In the genomic region with DNA sequence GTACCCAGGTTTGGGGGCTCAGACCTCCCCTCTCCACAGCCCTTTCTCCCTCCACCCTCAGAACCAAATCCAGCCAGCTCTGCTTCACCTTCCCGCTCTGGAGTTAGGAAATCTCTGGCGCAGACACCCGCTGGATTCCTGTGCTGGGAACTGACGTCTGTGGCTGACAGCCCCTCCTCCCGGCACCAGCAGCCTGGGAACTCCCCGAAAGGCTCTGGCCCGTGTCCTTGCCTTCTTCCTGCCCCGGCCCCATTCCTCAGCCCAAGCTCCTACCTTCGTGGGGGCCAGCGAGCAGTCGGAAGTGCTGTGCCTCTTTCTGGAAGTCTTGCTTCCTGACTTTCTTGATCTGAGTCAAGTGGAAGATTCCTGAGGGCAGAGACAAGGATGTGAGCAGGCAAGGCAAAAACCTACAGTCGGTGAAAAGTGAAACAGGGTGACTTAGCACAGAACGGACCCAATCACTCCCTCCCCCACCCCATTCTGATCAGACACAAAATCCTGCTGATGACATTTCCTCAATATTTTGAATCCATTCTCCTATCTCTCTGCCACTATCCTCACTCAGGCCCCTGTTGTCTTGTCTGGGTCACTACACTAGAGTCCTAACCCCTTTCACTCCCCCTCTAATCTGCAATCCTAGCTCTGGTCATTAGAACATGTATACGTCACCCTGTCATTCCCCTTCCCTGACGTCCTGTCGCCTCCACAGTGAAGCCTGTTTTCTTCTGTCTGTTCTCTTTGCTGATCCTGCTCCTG, we compare ENCODE assay signal across 10 cellular contexts. TPM values are rescaled to one million over a fixed set of nuclear protein-coding genes. Genes with fewer than 3 reads are reported as not detected.
DNase-seq lines count a peak whose midpoint lies in the region; ATAC-seq, FAIRE-seq and TF ChIP-seq lines count a peak whose summit lies in the region.
"Had no signal": no experiment of that assay in that cellular context is flagged by ENCODE, and none has a peak within 500 bp of the region (broad histone marks: within the 10 kb centered on the region; RNA-seq: fewer than 3 reads in every experiment).

No MANE protein-coding gene starts in this region.

- POLR2A ChIA-PET in A549 (lab: Yijun Ruan, JAX) (interaction anchor here (1.2 kb wide), 1 partner anchor 24 kb away, joined by 8 read pairs; no protein-coding TSS in a partner anchor), activated B cell treated with CpG ODN at 0.5 μM for 24 hours (lab: Charles Lee) (no interaction called here)

- H3K36me3 Mint-ChIP-seq in activated B cell treated with CpG ODN at 0.5 μM for 24 hours (ENCODE audit: low read depth): no peaks in the 10 kb centered on the region
- H3K36me3 Mint-ChIP-seq in glutamatergic neuron (ENCODE audit: unreplicated experiment): no peaks in the 10 kb centered on the region
- H3K36me3 Mint-ChIP-seq in nephron (ENCODE audit: low read depth): no peaks in the 10 kb centered on the region
- H3K36me3 Mint-ChIP-seq in activated naive CD4-positive, alpha-beta T cell treated with anti-CD3 and anti-CD28 coated beads, Interleukin-2, amount 10 ng/mL, durations not matched to agents 7 days and 5 days: no peaks in the 10 kb centered on the region

- H3K27ac Mint-ChIP-seq in activated B cell treated with CpG ODN at 0.5 μM for 24 hours (no peak overlapping the region), glutamatergic neuron (ENCODE audit: unreplicated experiment) (peak overlapping the region; percentile 12), nephron (peak overlapping the region in 2 of 3 experiments; percentile 6 to 34)
- no peak overlapping the region for H3K27ac Mint-ChIP-seq in activated naive CD4-positive, alpha-beta T cell treated with anti-CD3 and anti-CD28 coated beads, Interleukin-2, amount 10 ng/mL, durations not matched to agents 7 days and 5 days
- H3K27ac Mint-ChIP-seq: activated naive CD8-positive, alpha-beta T cell treated with anti-CD3 and anti-CD28 coated beads, Interleukin-2, amount 50 U/mL, for 24 hours had no signal

- peaks cover 9% of the 10 kb centered on the region for H3K4me1 Mint-ChIP-seq in activated B cell treated with CpG ODN at 0.5 μM for 24 hours
- H3K4me1 Mint-ChIP-seq in glutamatergic neuron (ENCODE audit: low read depth, unreplicated experiment): peaks cover 11% of the 10 kb centered on the region
- H3K4me1 Mint-ChIP-seq in nephron: peaks cover 14% of the 10 kb centered on the region
- H3K4me1 Mint-ChIP-seq in activated naive CD4-positive, alpha-beta T cell treated with anti-CD3 and anti-CD28 coated beads, Interleukin-2, amount 10 ng/mL, durations not matched to agents 7 days and 5 days: peaks cover under 1% of the 10 kb centered on the region

- H3K4me2 ChIP-seq in A549: peak overlapping the region; percentile 60

- ATAC-seq in A549 (peak; percentile 71 to 85), activated B cell treated with CpG ODN at 0.5 μM for 24 hours (ENCODE audit: low read depth) (no peak)
- ATAC-seq: activated naive CD8-positive, alpha-beta T cell treated with anti-CD3 and anti-CD28 coated beads, Interleukin-2, amount 50 U/mL, for 24 hours had no signal

- intact Hi-C loops in activated B cell treated with CpG ODN at 0.5 μM for 24 hours (cut with micrococcal nuclease): no loop called here

- WGBS in A549 (ENCODE audit: missing lambda C conversion rate): 39% methylated on average over 16 of the region's 16 CpGs

- TF ChIP-seq CTCF in A549 (IDR thresholded peaks at IDR 0.05) (no peak), activated B cell treated with CpG ODN at 0.5 μM for 24 hours (IDR thresholded peaks at IDR 0.05) (no peak), glutamatergic neuron (IDR thresholded peaks at IDR 0.05; ENCODE audit: partially characterized antibody, unreplicated experiment) (no peak), nephron (IDR thresholded peaks at IDR 0.05; ENCODE audit: unreplicated experiment in 3 of 3) (no peak)

- TF ChIP-seq RAD21 in A549 (conservative IDR thresholded peaks at IDR 0.05 in 1 of 2, IDR thresholded peaks at IDR 0.05 in 1 of 2): no peak

- CTCF ChIA-PET in A549 (lab: Yijun Ruan, JAX): interaction anchor here (1.0 to 18.6 kb wide), 7 partner anchors 8 to 87 kb away, joined by 3 to 281 read pairs (median 7); no protein-coding TSS in a partner anchor
- CTCF ChIA-PET in activated B cell treated with CpG ODN at 0.5 μM for 24 hours (lab: Charles Lee): no interaction called here
- CTCF ChIA-PET in activated naive CD4-positive, alpha-beta T cell treated with anti-CD3 and anti-CD28 coated beads, Interleukin-2, amount 10 ng/mL, durations not matched to agents 7 days and 5 days (lab: Charles Lee): no interaction called here

- H3K4me3 Mint-ChIP-seq in activated B cell treated with CpG ODN at 0.5 μM for 24 hours: peak overlapping the region; percentile 66
- H3K4me3 Mint-ChIP-seq in glutamatergic neuron (ENCODE audit: unreplicated experiment): no peak overlapping the region
- peak overlapping the region in 1 of 3 experiments; percentile 2 for H3K4me3 Mint-ChIP-seq in nephron
- no peak overlapping the region for H3K4me3 Mint-ChIP-seq in activated naive CD4-positive, alpha-beta T cell treated with anti-CD3 and anti-CD28 coated beads, Interleukin-2, amount 10 ng/mL, durations not matched to agents 7 days and 5 days
- H3K4me3 Mint-ChIP-seq: activated naive CD8-positive, alpha-beta T cell treated with anti-CD3 and anti-CD28 coated beads, Interleukin-2, amount 50 U/mL, for 24 hours had no signal

- H3K27me3 Mint-ChIP-seq in activated B cell treated with CpG ODN at 0.5 μM for 24 hours: peaks cover 25% of the 10 kb centered on the region
- peaks cover 2% of the 10 kb centered on the region for H3K27me3 Mint-ChIP-seq in glutamatergic neuron (ENCODE audit: unreplicated experiment)
- peaks cover 20% of the 10 kb centered on the region for H3K27me3 Mint-ChIP-seq in nephron (ENCODE audit: low read depth)
- peaks cover 26% of the 10 kb centered on the region for H3K27me3 Mint-ChIP-seq in activated naive CD4-positive, alpha-beta T cell treated with anti-CD3 and anti-CD28 coated beads, Interleukin-2, amount 10 ng/mL, durations not matched to agents 7 days and 5 days

- peaks cover 51% of the 10 kb centered on the region for H3K4me1 ChIP-seq in A549

- H3K4me3 ChIP-seq in A549: no peak overlapping the region

- no peaks in the 10 kb centered on the region for H3K9me3 Mint-ChIP-seq in activated B cell treated with CpG ODN at 0.5 μM for 24 hours
- H3K9me3 Mint-ChIP-seq in glutamatergic neuron (ENCODE audit: unreplicated experiment): no peaks in the 10 kb centered on the region
- no peaks in the 10 kb centered on the region for H3K9me3 Mint-ChIP-seq in nephron
- no peaks in the 10 kb centered on the region for H3K9me3 Mint-ChIP-seq in activated naive CD4-positive, alpha-beta T cell treated with anti-CD3 and anti-CD28 coated beads, Interleukin-2, amount 10 ng/mL, durations not matched to agents 7 days and 5 days
- H3K9me3 Mint-ChIP-seq: activated naive CD8-positive, alpha-beta T cell treated with anti-CD3 and anti-CD28 coated beads, Interleukin-2, amount 50 U/mL, for 24 hours had no signal

- no peak for TF ChIP-seq POLR2A in A549 (IDR thresholded peaks at IDR 0.05; ENCODE audit: low read length)

- no peaks in the 10 kb centered on the region for H3K9me3 ChIP-seq in A549

- peak; percentile 56 to 85 for DNase-seq in A549 (ENCODE audit: low read depth in 1 of 2, low spot score in 1 of 2)
- no peak for DNase-seq in activated B cell treated with CpG ODN at 0.5 μM for 24 hours
- DNase-seq in glutamatergic neuron: no peak
- no peak for DNase-seq in Kasumi-1 (lab: John Stamatoyannopoulos, UW)
- DNase-seq in activated naive CD4-positive, alpha-beta T cell (lab: John Stamatoyannopoulos, UW): no peak
- no peak for DNase-seq in NCI-H774 (lab: John Stamatoyannopoulos, UW)
- DNase-seq in activated naive CD4-positive, alpha-beta T cell treated with anti-CD3 and anti-CD28 coated beads, Interleukin-2, amount 10 ng/mL, durations not matched to agents 7 days and 5 days: no peak
- DNase-seq: 8988T; activated naive CD8-positive, alpha-beta T cell treated with anti-CD3 and anti-CD28 coated beads, Interleukin-2, amount 50 U/mL, for 24 hours had no signal

- no peak for FAIRE-seq in A549 (lab: Jason Lieb, UNC)

- H3K27ac ChIP-seq in A549: peak overlapping the region; percentile 84 to 88

- peak; percentile 53 to 72; a peak in 1 of 5 replicates for TF ChIP-seq EP300 in A549 (IDR thresholded peaks at IDR 0.05)

TF ChIP-seq in A549, 52 proteins besides CTCF, POLR2A, EP300 and RAD21:
- TF ChIP-seq JUN (IDR thresholded peaks at IDR 0.05) (peak in 1 of 2 experiments; percentile 45; a peak in 1 of 5 replicates), FOXS1 (CRISPR knock-in tag; IDR thresholded peaks at IDR 0.05) (no peak), TFCP2L1 (CRISPR knock-in tag; IDR thresholded peaks at IDR 0.05) (0 out of 2 replicates have a peak, but pooled peaks have one; percentile 4), FOSL2 (IDR thresholded peaks at IDR 0.05) (no peak), FOSL2 (CRISPR knock-in tag; IDR thresholded peaks at IDR 0.05) (no peak; the same call in 1 of the 2 replicates), GATA3 (IDR thresholded peaks at IDR 0.05; ENCODE audit: borderline replicate concordance) (peak; percentile 50; the same call in 1 of the 2 replicates), CEBPB (IDR thresholded peaks at IDR 0.05) (peak; percentile 3 to 69; a peak in 2 of 4 replicates)
- TF ChIP-seq, protein P1, sequence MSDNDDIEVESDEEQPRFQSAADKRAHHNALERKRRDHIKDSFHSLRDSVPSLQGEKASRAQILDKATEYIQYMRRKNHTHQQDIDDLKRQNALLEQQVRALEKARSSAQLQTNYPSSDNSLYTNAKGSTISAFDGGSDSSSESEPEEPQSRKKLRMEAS (IDR thresholded peaks at IDR 0.05): peak; percentile 48; the same call in 1 of the 2 replicates
TF ChIP-seq in A549: peak in this region for 5.

RNA-seq across cellular contexts. Expression of gene CHRDL2, which starts 34.1 kb away (rescaled TPM):
- polyA plus RNA-seq in A549 (2011; rRNA removed) (1.8 and 2.3 TPM in 2 replicates), A549 (2017; fragmentation: RNase III; extraction: RNeasy Plus Mini Kit Qiagen cat#74134 plus additional on column Dnase treatment) (2.6 to 5.8 TPM (median 5.4 TPM) in 3 replicates)
- 4.9 and 6.3 TPM in 2 replicates for polyA plus RNA-seq in A549 (2012; cell fraction: cytosol; rRNA removed)
- polyA plus RNA-seq in A549 (2012; cell fraction: nucleus; rRNA removed): 5.5 and 5.8 TPM in 2 replicates
- 1.7 and 3.4 TPM in 2 replicates for polyA minus RNA-seq in A549 (2011; rRNA and poly(A)+ RNA removed)
- total RNA-seq in activated B cell treated with CpG ODN at 0.5 μM for 24 hours (not detected in 2 replicates), glutamatergic neuron (ENCODE audit: unreplicated experiment) (not detected)

RNA-seq across cellular contexts. Expression of gene RNF169, which starts 51.5 kb away (rescaled TPM):
- polyA plus RNA-seq in A549 (2011; rRNA removed) (10.7 and 11.1 TPM in 2 replicates), A549 (2017; fragmentation: RNase III; extraction: RNeasy Plus Mini Kit Qiagen cat#74134 plus additional on column Dnase treatment) (5.8 to 6.3 TPM (median 6.2 TPM) in 3 replicates)
- 1.2 and 1.4 TPM in 2 replicates for polyA plus RNA-seq in A549 (2012; cell fraction: cytosol; rRNA removed)
- 1.2 and 1.7 TPM in 2 replicates for polyA plus RNA-seq in A549 (2012; cell fraction: nucleus; rRNA removed)
- polyA minus RNA-seq in A549 (2011; rRNA and poly(A)+ RNA removed): 25.6 and 28.7 TPM in 2 replicates
- total RNA-seq in activated B cell treated with CpG ODN at 0.5 μM for 24 hours (20.4 and 22.2 TPM in 2 replicates), glutamatergic neuron (ENCODE audit: unreplicated experiment) (7.1 TPM)

Comparison
In these comparisons a context has a peak if more than half of its experiments do, and no peak if none do; other contexts are left out.
1. DNase-seq: peak in A549 (2 of 2); none in activated B cell treated with CpG ODN at 0.5 μM for 24 hours (single experiment), glutamatergic neuron (single experiment), Kasumi-1 (0 of 2), activated naive CD4-positive, alpha-beta T cell (0 of 4), NCI-H774 (single experiment) and activated naive CD4-positive, alpha-beta T cell treated with anti-CD3 and anti-CD28 coated beads, Interleukin-2, amount 10 ng/mL, durations not matched to agents 7 days and 5 days (single experiment).
2. H3K27ac Mint-ChIP-seq: peak in glutamatergic neuron (single experiment) and nephron (2 of 3); none in activated B cell treated with CpG ODN at 0.5 μM for 24 hours (single experiment) and activated naive CD4-positive, alpha-beta T cell treated with anti-CD3 and anti-CD28 coated beads, Interleukin-2, amount 10 ng/mL, durations not matched to agents 7 days and 5 days (single experiment).